Comparison of ENCODE assay signal across 8 cellular contexts in genomic region chr14:23555882-23556699, GRCh38. TPM values are rescaled to one million over a fixed set of nuclear protein-coding genes. Genes with fewer than 3 reads are reported as not detected.
A peak's percentile ranks its signal among the peaks of the same experiment; 100 is the strongest.
DNase-seq lines count a peak whose midpoint lies in the region; ATAC-seq and TF ChIP-seq lines count a peak whose summit lies in the region.

TSS of gene THTPA (plus strand) at chr14:23556271. CDS start at chr14:23556758, 487 bp downstream.

- H3K36me3 ChIP-seq in DND-41 (ENCODE audit: insufficient read depth, low read length) (peaks cover 35% of the 10 kb centered on the region), KOPT-K1 (ENCODE audit: insufficient read depth, low read length) (peaks cover 34% of the 10 kb centered on the region)

- H3K9ac ChIP-seq in DND-41 (ENCODE audit: low read depth, low read length): peak within 1 kb of the TSS; percentile 87

- TF ChIP-seq CTCF in DND-41 (IDR thresholded peaks at IDR 0.05; ENCODE audit: borderline replicate concordance, extremely low read depth, low read length, poor library complexity, severe bottlenecking) (no peak), natural killer cell (IDR thresholded peaks at IDR 0.05) (no peak)

- peaks cover 43% of the 10 kb centered on the region for H3K4me1 ChIP-seq in DND-41 (ENCODE audit: insufficient read depth, low read length)

- H3K4me3 Mint-ChIP-seq in natural killer cell: peak within 1 kb of the TSS; percentile 98

- peak within 1 kb of the TSS; percentile 78 to 95 for H3K4me3 ChIP-seq in DND-41 (ENCODE audit: low read depth in 1 of 2, low read length in 2 of 2)

- intact Hi-C loops in natural killer cell (cut with micrococcal nuclease): no loop called here

- H3K9me3 Mint-ChIP-seq in natural killer cell: no peaks in the 10 kb centered on the region

- peak within 1 kb of the TSS; percentile 93 for H2AFZ ChIP-seq in DND-41 (ENCODE audit: low read depth, low read length)

- peaks cover 34% of the 10 kb centered on the region for H3K79me2 ChIP-seq in DND-41 (ENCODE audit: insufficient read depth, low read length)

- 0 out of 2 replicates have a peak, but pooled peaks cover 3% of the 10 kb centered on the region for H4K20me1 ChIP-seq in DND-41 (ENCODE audit: insufficient read depth, low read length)

- H3K27ac Mint-ChIP-seq in natural killer cell: peak within 1 kb of the TSS; percentile 91 to 96

- no peaks in the 10 kb centered on the region for H3K9me3 ChIP-seq in DND-41 (ENCODE audit: insufficient read depth, low read length, severe bottlenecking)
- H3K9me3 ChIP-seq in KOPT-K1 (ENCODE audit: insufficient read depth, low read length, poor library complexity, severe bottlenecking): no peaks in the 10 kb centered on the region

- H3K4me1 Mint-ChIP-seq in natural killer cell: peaks cover 28 to 33% of the 10 kb centered on the region in 2 donors

- ATAC-seq in DND-41 (ENCODE audit: insufficient read depth, low read depth) (peak; percentile 78), GM21825 (IDR thresholded peaks at IDR 0.05; ENCODE audit: unreplicated experiment) (peak; percentile 79), natural killer cell (peak; percentile 82 to 87 (median 86))

- no peaks in the 10 kb centered on the region for H3K36me3 Mint-ChIP-seq in natural killer cell

- H3K27ac ChIP-seq in DND-41 (ENCODE audit: low read length): peak within 1 kb of the TSS; percentile 95
- peak within 1 kb of the TSS; percentile 80 for H3K27ac ChIP-seq in KOPT-K1 (ENCODE audit: low read depth, low read length, poor library complexity, severe bottlenecking)

- no peaks in the 10 kb centered on the region for H3K27me3 ChIP-seq in DND-41 (ENCODE audit: insufficient read depth, low read length, poor library complexity)

- DNase-seq in DND-41 (peak; percentile 94), RKO (ENCODE audit: low spot score) (peak; percentile 92), activated T-helper 1 cell treated with Interleukin-2 at 50 U/mL for 16 hours (ENCODE audit: low read depth) (peak; percentile 81), fibroblast of gingiva (ENCODE audit: low read depth) (peak; percentile 83), natural killer cell (peak; percentile 83)
- peak; percentile 82 to 93 (median 89) for DNase-seq in stimulated activated naive CD4-positive, alpha-beta T cell (lab: John Stamatoyannopoulos, UW)

- peak within 1 kb of the TSS; percentile 95 for H3K4me2 ChIP-seq in DND-41 (ENCODE audit: insufficient read depth, low read length)

- H3K27me3 Mint-ChIP-seq in natural killer cell (ENCODE audit: low read depth in 2 of 2): no peaks in the 10 kb centered on the region

RNA-seq across cellular contexts. Expression of gene THTPA, which starts in this region (rescaled TPM):
- total RNA-seq in natural killer cell: 10 to 100 TPM; 16.5 to 19.3 (median 19.1) TPM

Comparison
In these comparisons a context has a peak if more than half of its experiments do, and no peak if none do; other contexts are left out.
1. Peak in every context shown above with its lines: DNase-seq, ATAC-seq, H3K4me3 ChIP-seq and H3K27ac ChIP-seq.